1 cellular context compared by ENCODE assay signal in the genomic region with DNA sequence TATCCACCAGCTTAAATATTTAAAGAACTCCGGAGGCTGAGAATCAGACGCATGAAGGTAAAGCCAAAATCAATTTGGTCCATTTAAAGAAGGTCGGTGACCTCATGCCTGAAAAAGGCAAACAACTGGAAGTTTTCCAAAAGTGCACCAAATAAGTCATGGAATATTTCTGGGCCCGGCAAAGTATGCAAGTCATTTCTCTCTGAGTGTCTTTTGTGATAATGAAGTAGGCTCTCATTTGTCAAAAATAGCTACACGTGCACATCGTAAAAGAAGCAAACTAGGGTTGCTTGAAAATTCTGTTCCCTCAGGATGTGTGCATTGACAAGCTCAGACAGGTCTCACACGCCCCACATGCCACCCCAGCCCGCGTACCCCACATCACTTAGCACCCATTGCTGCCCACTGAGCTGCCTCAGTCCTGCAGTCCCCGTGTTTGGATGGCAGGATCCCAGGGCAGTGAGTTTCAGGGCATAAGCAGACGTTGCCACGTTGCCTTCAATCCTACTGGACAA.
TF ChIP-seq lines count a peak whose summit lies in the region.

No MANE protein-coding gene starts in this region.

TF ChIP-seq in K562, 482 proteins besides CTCF, POLR2A, EP300 and RAD21 (continued from another document):
- TF ChIP-seq MGA (IDR thresholded peaks at IDR 0.05) = peak; percentile 33; the same call in 1 of the 2 replicates
- TF ChIP-seq NFYB (IDR thresholded peaks at IDR 0.05; ENCODE audit: extremely low read depth, insufficient read length) = no peak
- no peak for TF ChIP-seq OTX1 (CRISPR knock-in tag; IDR thresholded peaks at IDR 0.05)
- TF ChIP-seq FOSL1 (tag; conservative IDR thresholded peaks at IDR 0.05) = peak; percentile 61
